In genomic region chr10:20877986-20878979, GRCh38 we compare ENCODE assay signal across 20 cellular contexts. TPM values are rescaled to one million over a fixed set of nuclear protein-coding genes. Genes with fewer than 3 reads are reported as not detected.
DNase-seq lines count a peak whose midpoint lies in the region; ATAC-seq and TF ChIP-seq lines count a peak whose summit lies in the region.
"Had no signal": no experiment of that assay in that cellular context is flagged by ENCODE, and none has a peak within 500 bp of the region (broad histone marks: within the 10 kb centered on the region; RNA-seq: fewer than 3 reads in every experiment).

No MANE protein-coding gene starts in this region.

- no peak for TF ChIP-seq POLR2A in breast epithelium (IDR thresholded peaks at IDR 0.05)

- H3K27ac ChIP-seq in breast epithelium (no peak overlapping the region), RWPE2 (ENCODE audit: poor library complexity, severe bottlenecking) (no peak overlapping the region)
- H3K27ac ChIP-seq: coronary artery, SJSA1 had no signal

- H3K4me1 ChIP-seq in breast epithelium (no peaks in the 10 kb centered on the region), RWPE2 (ENCODE audit: insufficient read depth, poor library complexity, severe bottlenecking) (peaks cover 5% of the 10 kb centered on the region)
- H3K4me1 ChIP-seq: SJSA1 had no signal

- H3K4me3 ChIP-seq in breast epithelium (no peak overlapping the region), RWPE2 (ENCODE audit: severe bottlenecking) (no peak overlapping the region), fibroblast of pulmonary artery (replicated peaks; ENCODE audit: low read depth, low read length) (no peak overlapping the region)
- H3K4me3 ChIP-seq: coronary artery, SJSA1 had no signal

- H3K9me3 ChIP-seq in breast epithelium = no peaks in the 10 kb centered on the region
- H3K9me3 ChIP-seq in RWPE2 (ENCODE audit: severe bottlenecking) = no peaks in the 10 kb centered on the region
- H3K9me3 ChIP-seq: SJSA1 had no signal

- peaks cover 12% of the 10 kb centered on the region for H3K9me3 Mint-ChIP-seq in MCF 10A (ENCODE audit: unreplicated experiment)
- H3K9me3 Mint-ChIP-seq: activated CD4-positive, alpha-beta T cell treated with anti-CD3 and anti-CD28 coated beads, Interleukin-2, amount 10 ng/mL, durations not matched to agents 24 days and 14 days; H9 had no signal

- ATAC-seq in RWPE2 (ENCODE audit: low read depth) = peak; percentile 51; the same call in 1 of the 3 replicates
- ATAC-seq in HG03108 (IDR thresholded peaks at IDR 0.05; ENCODE audit: unreplicated experiment) = no peak
- ATAC-seq: stimulated activated naive CD8-positive, alpha-beta T cell treated with anti-CD3 and anti-CD28 coated beads, Interleukin-15, Interleukin-2, amounts not matched to agents 100 U/mL and 50 U/mL, for 24 hours had no signal

- H3K4me3 Mint-ChIP-seq in MCF 10A (ENCODE audit: unreplicated experiment) = no peak overlapping the region
- H3K4me3 Mint-ChIP-seq: activated CD4-positive, alpha-beta T cell treated with anti-CD3 and anti-CD28 coated beads, Interleukin-2, amount 10 ng/mL, durations not matched to agents 24 days and 14 days; H9; type B pancreatic cell had no signal

- TF ChIP-seq CTCF in MCF 10A (IDR thresholded peaks at IDR 0.05; ENCODE audit: unreplicated experiment) (no peak), breast epithelium (IDR thresholded peaks at IDR 0.05) (no peak), RWPE2 (IDR thresholded peaks at IDR 0.05; ENCODE audit: poor library complexity, severe bottlenecking) (no peak), fibroblast of pulmonary artery (IDR thresholded peaks at IDR 0.05; ENCODE audit: low read length, missing control alignments) (no peak)

- intact Hi-C loops in MCF 10A (cut with micrococcal nuclease) = no loop called here
- intact Hi-C loops in breast epithelium (cut with DNase I; ENCODE audit: low total_unique reads) = no loop called here

- H3K36me3 ChIP-seq in breast epithelium (no peaks in the 10 kb centered on the region), RWPE2 (ENCODE audit: low read depth) (no peaks in the 10 kb centered on the region)
- H3K36me3 ChIP-seq: SJSA1 had no signal

- H3K27me3 ChIP-seq in breast epithelium (no peaks in the 10 kb centered on the region), RWPE2 (ENCODE audit: insufficient read depth, poor library complexity, severe bottlenecking) (no peaks in the 10 kb centered on the region)
- H3K27me3 ChIP-seq: SJSA1 had no signal

- peak overlapping the region; percentile 52 for H3K27ac Mint-ChIP-seq in MCF 10A (ENCODE audit: low read depth, unreplicated experiment)
- H3K27ac Mint-ChIP-seq: activated CD4-positive, alpha-beta T cell treated with anti-CD3 and anti-CD28 coated beads, Interleukin-2, amount 10 ng/mL, durations not matched to agents 24 days and 14 days; H9; type B pancreatic cell had no signal

- no peaks in the 10 kb centered on the region for H3K27me3 Mint-ChIP-seq in MCF 10A (ENCODE audit: insufficient read depth, unreplicated experiment)
- H3K27me3 Mint-ChIP-seq: activated CD4-positive, alpha-beta T cell treated with anti-CD3 and anti-CD28 coated beads, Interleukin-2, amount 10 ng/mL, durations not matched to agents 24 days and 14 days; type B pancreatic cell had no signal

- POLR2A ChIA-PET in MCF 10A (lab: Yijun Ruan, JAX) = no interaction called here

- H3K36me3 Mint-ChIP-seq in MCF 10A (ENCODE audit: insufficient read depth, unreplicated experiment) = peaks cover 4% of the 10 kb centered on the region

- DNase-seq in MCF 10A (ENCODE audit: unreplicated experiment) (no peak), breast epithelium (ENCODE audit: low spot score in 2 of 2) (no peak), RWPE2 (ENCODE audit: low spot score) (no peak), fibroblast of pulmonary artery (ENCODE audit: low read depth) (peak; percentile 43), H4 (ENCODE audit: low spot score) (no peak), HuH-7 (ENCODE audit: low spot score) (no peak)
- DNase-seq in stimulated activated CD4-positive, alpha-beta T cell treated with anti-CD3 and anti-CD28 coated beads, Interleukin-15, amount 100 ng/mL, for 24 hours = no peak
- DNase-seq: activated CD4-positive, alpha-beta T cell treated with anti-CD3 and anti-CD28 coated beads, Interleukin-2, amount 10 ng/mL, durations not matched to agents 24 days and 14 days; activated CD8-positive, alpha-beta memory T cell treated with anti-CD3 and anti-CD28 coated beads, Interleukin-2, amount 50 U/mL, for 48 hours; activated gamma-delta T cell treated with Interleukin-2 at 50 U/mL for 16 hours; anterior cingulate cortex; H9; NCI-H187; retina; stimulated activated naive CD8-positive, alpha-beta T cell treated with anti-CD3 and anti-CD28 coated beads, Interleukin-15, Interleukin-2, amounts not matched to agents 100 U/mL and 50 U/mL, for 24 hours; T-helper 9 cell had no signal

- peaks cover 3% of the 10 kb centered on the region for H3K4me1 Mint-ChIP-seq in MCF 10A (ENCODE audit: insufficient read depth, unreplicated experiment)
- H3K4me1 Mint-ChIP-seq: activated CD4-positive, alpha-beta T cell treated with anti-CD3 and anti-CD28 coated beads, Interleukin-2, amount 10 ng/mL, durations not matched to agents 24 days and 14 days; H9 had no signal

- no TSS peak for BruUV-seq in MCF 10A (replicated peaks; lab: Mats Ljungman, UMichigan)

- CTCF ChIA-PET in MCF 10A (lab: Yijun Ruan, JAX) = no interaction called here

RNA-seq across cellular contexts. Expression of gene NEBL, which starts 18.8 kb away (rescaled TPM):
- total RNA-seq in MCF 10A (2022) = 30.6 and 44.3 TPM in 2 replicates
- 100 to 1,000 TPM in 1 of 3 donors, 10 to 100 TPM in 1, 1 to 10 TPM in 1; 3.8 to 313 (median 85.2) TPM for total RNA-seq in breast epithelium
- total RNA-seq in H4 (2014; rRNA removed; shearing (Covaris generic)) = 0.08 and 0.17 TPM in 2 replicates
